Comparison of ENCODE assay signal across 8 cellular contexts in genomic region chr5:157342822-157343402, GRCh38.
DNase-seq lines count a peak whose midpoint lies in the region; ATAC-seq and TF ChIP-seq lines count a peak whose summit lies in the region.

No MANE protein-coding gene starts in this region.

- H3K9me3 Mint-ChIP-seq in effector memory CD8-positive, alpha-beta T cell, result no peaks in the 10 kb centered on the region

- peak; percentile 3 to 6 for DNase-seq in AML-193 (lab: John Stamatoyannopoulos, UW)
- peak; percentile 37 for DNase-seq in GM20000 (ENCODE audit: low spot score)
- peak; percentile 22 for DNase-seq in T-helper 9 cell
- peak; percentile 9 to 16 (median 15) for DNase-seq in effector memory CD8-positive, alpha-beta T cell
- no peak for DNase-seq in omental fat pad (ENCODE audit: low spot score)
- DNase-seq in cerebellum (ENCODE audit: low spot score), result no peak

- ATAC-seq in effector memory CD8-positive, alpha-beta T cell (replicated peaks), result no peak
- ATAC-seq in omental fat pad (ENCODE audit: low FRiP score), result peak; percentile 35
- no peak for ATAC-seq in HG02885 (IDR thresholded peaks at IDR 0.05; ENCODE audit: poor library complexity, unreplicated experiment)
- no peak for ATAC-seq in HG03469 (IDR thresholded peaks at IDR 0.05; ENCODE audit: unreplicated experiment)

- H3K36me3 Mint-ChIP-seq in effector memory CD8-positive, alpha-beta T cell (ENCODE audit: insufficient read depth), result peaks cover 70% of the 10 kb centered on the region

- peak; percentile 62 for TF ChIP-seq CTCF in GM20000 (IDR thresholded peaks at IDR 0.05; ENCODE audit: extremely low read depth, missing control alignments)
- no peak for TF ChIP-seq CTCF in omental fat pad (IDR thresholded peaks at IDR 0.05)

- peaks cover 19 to 32% of the 10 kb centered on the region in 2 donors for H3K4me1 Mint-ChIP-seq in effector memory CD8-positive, alpha-beta T cell (ENCODE audit: low read depth in 2 of 2)

- H3K27me3 Mint-ChIP-seq in effector memory CD8-positive, alpha-beta T cell, result no peaks in the 10 kb centered on the region

- no peak overlapping the region for H3K4me3 Mint-ChIP-seq in effector memory CD8-positive, alpha-beta T cell

- peak overlapping the region; percentile 63 to 95 for H3K27ac Mint-ChIP-seq in effector memory CD8-positive, alpha-beta T cell

Comparison
In these comparisons a context has a peak if more than half of its experiments do, and no peak if none do; other contexts are left out.
1. DNase-seq: peak in AML-193 (2 of 2), GM20000 (single experiment), T-helper 9 cell (single experiment) and effector memory CD8-positive, alpha-beta T cell (3 of 3); none in omental fat pad (single experiment) and cerebellum (single experiment).